ENCODE assay signal across 3 cellular contexts in the genomic region with DNA sequence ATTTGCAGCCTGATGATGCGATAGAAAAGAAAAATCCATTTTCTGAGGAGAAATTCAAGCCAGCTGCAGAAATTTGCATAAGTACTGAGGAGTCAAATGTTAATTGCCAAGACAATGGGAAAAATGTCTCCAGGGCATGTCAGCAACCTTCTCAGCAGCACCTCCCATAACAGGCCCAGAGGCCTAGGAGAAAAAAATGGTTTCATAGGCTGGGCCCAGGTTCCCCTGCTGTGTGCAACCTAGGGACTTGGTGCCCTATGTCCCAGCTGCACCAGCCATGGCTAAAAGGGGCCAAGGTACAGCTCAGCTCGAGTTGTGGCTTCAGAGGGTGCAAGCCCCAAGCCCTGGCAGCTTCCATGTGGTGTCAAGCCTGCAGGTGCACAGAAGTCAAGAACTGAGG.
DNase-seq lines count a peak whose midpoint lies in the region; ATAC-seq and TF ChIP-seq lines count a peak whose summit lies in the region.
"Not testable (repeated sequence)": the region's sequence is repeated elsewhere in the genome, so short reads cannot be mapped to it uniquely, and the experiment has no call there.

No MANE protein-coding gene starts in this region.

- H3K36me3 Mint-ChIP-seq in GM23338 (ENCODE audit: low read depth), result peaks cover 21% of the 10 kb centered on the region

- not testable (repeated sequence) for H3F3A ChIP-seq in GM23338 (replicated peaks; ENCODE audit: low read depth)

- H3K36me3 ChIP-seq in GM23338 (ENCODE audit: insufficient read depth); HEK293 (ENCODE audit: control insufficient read depth in 2 of 2, insufficient read depth in 1 of 2, low read length in 2 of 2): not testable (repeated sequence)

- CTCF ChIA-PET in HEK293 (lab: Yijun Ruan, JAX), result not testable (repeated sequence)

- H3K27me3 ChIP-seq in GM23338 (ENCODE audit: insufficient read depth), result not testable (repeated sequence)

- ATAC-seq in GM23338, result not testable (repeated sequence)

- POLR2A ChIA-PET in HEK293 (lab: Yijun Ruan, JAX), result not testable (repeated sequence)

- not testable (repeated sequence) for H3K9me2 ChIP-seq in GM23338 (ENCODE audit: insufficient read depth)

- H3K27ac Mint-ChIP-seq in GM23338, result not testable (repeated sequence)

- H3K4me3 ChIP-seq in GM23338; HEK293 (ENCODE audit: low read depth, low read length): not testable (repeated sequence)
- H3K4me3 ChIP-seq in iPS-18c (ENCODE audit: insufficient read depth, low read depth, low read length), result peak overlapping the region; percentile 15; the same call in 1 of the 2 replicates

- H3K79me2 ChIP-seq in GM23338 (replicated peaks; ENCODE audit: insufficient read depth), result not testable (repeated sequence)

- not testable (repeated sequence) for TF ChIP-seq CTCF in GM23338 (conservative IDR thresholded peaks at IDR 0.05; ENCODE audit: low read depth in 2 of 2); HEK293 (tag by site-specific recombination; IDR thresholded peaks at IDR 0.05)

- H3K4me3 Mint-ChIP-seq in GM23338, result not testable (repeated sequence)

- not testable (repeated sequence) for H2AFZ ChIP-seq in GM23338

- DNase-seq in GM23338 (ENCODE audit: low spot score), result peak; percentile 3

- H3K27me3 Mint-ChIP-seq in GM23338 (ENCODE audit: insufficient read depth, low read depth, poor library complexity), result not testable (repeated sequence)

- not testable (repeated sequence) for H3K9me3 ChIP-seq in HEK293 (ENCODE audit: control insufficient read depth, insufficient read depth, low read depth, low read length)
- peaks cover 11% of the 10 kb centered on the region for H3K9me3 ChIP-seq in iPS-18c (ENCODE audit: control insufficient read depth, insufficient read depth, low read length)

- H3K27ac ChIP-seq in GM23338 (ENCODE audit: low read depth); HEK293 (ENCODE audit: extremely low read depth, low read depth, low read length): not testable (repeated sequence)

- peaks cover 37% of the 10 kb centered on the region for H3K9me3 Mint-ChIP-seq in GM23338

- not testable (repeated sequence) for H4K20me1 ChIP-seq in GM23338 (replicated peaks; ENCODE audit: insufficient read depth)

- not testable (repeated sequence) for H3K4me1 ChIP-seq in GM23338 (ENCODE audit: insufficient read depth); HEK293 (ENCODE audit: control insufficient read depth, insufficient read depth, low read length)

- not testable (repeated sequence) for H3K4me2 ChIP-seq in GM23338

- H3K4me1 Mint-ChIP-seq in GM23338, result not testable (repeated sequence)

TF ChIP-seq in HEK293, 187 proteins besides CTCF, POLR2A, EP300 and RAD21:
- TF ChIP-seq ZNF585B (tag by site-specific recombination; IDR thresholded peaks at IDR 0.05), result peak; percentile 91
TF ChIP-seq in HEK293: peak in this region for 1; not testable (repeated sequence) for 186.
